13 cellular contexts compared by ENCODE assay signal in genomic region chr2:28981016-28981441, GRCh38. TPM values are rescaled to one million over a fixed set of nuclear protein-coding genes. Genes with fewer than 3 reads are reported as not detected.
DNase-seq lines count a peak whose midpoint lies in the region; ATAC-seq, FAIRE-seq and TF ChIP-seq lines count a peak whose summit lies in the region.
"Had no signal": no experiment of that assay in that cellular context is flagged by ENCODE, and none has a peak within 500 bp of the region (broad histone marks: within the 10 kb centered on the region; RNA-seq: fewer than 3 reads in every experiment).

TSS of gene TOGARAM2 (plus strand) at chr2:28981298. CDS start at chr2:28994835, 13,537 bp downstream.

- H4K20me1 ChIP-seq in astrocyte (ENCODE audit: insufficient read depth, low read length) = no peaks in the 10 kb centered on the region

- H3K27ac ChIP-seq in astrocyte (ENCODE audit: low read depth, low read length) = no peak within 1 kb of the TSS

- no peaks in the 10 kb centered on the region for H3K27me3 ChIP-seq in astrocyte (ENCODE audit: insufficient read depth, low read length)

- no peaks in the 10 kb centered on the region for H3K9me3 ChIP-seq in astrocyte (ENCODE audit: insufficient read depth, low read depth, low read length)
- H3K9me3 ChIP-seq: HAP-1 had no signal

- no peak within 1 kb of the TSS for H3K9ac ChIP-seq in astrocyte (ENCODE audit: low read length)

- H2AFZ ChIP-seq in astrocyte (ENCODE audit: low read depth, low read length) = peak within 1 kb of the TSS; percentile 19

- peak; percentile 17 for DNase-seq in NCI-H2107 treated with DMSO at 0.1 percent for 48 hours (lab: John Stamatoyannopoulos, UW; ENCODE audit: unreplicated experiment)
- DNase-seq in NCI-H2107 (lab: John Stamatoyannopoulos, UW) = no peak
- peak; percentile 32 for DNase-seq in astrocyte (ENCODE audit: low read depth)
- peak; percentile 66 for DNase-seq in iris pigment epithelial cell (ENCODE audit: low read depth)
- DNase-seq in smooth muscle cell of the brain vasculature (ENCODE audit: low read depth, low spot score) = peak; percentile 20
- no peak for DNase-seq in UCSD-AML1 (lab: John Stamatoyannopoulos, UW; ENCODE audit: unreplicated experiment)
- DNase-seq: 8988T; activated CD4-positive, alpha-beta memory T cell treated with anti-CD3 and anti-CD28 coated beads, Interleukin-2, amount 10 ng/mL, durations not matched to agents 7 days and 5 days; NK-92 treated with Interleukin-12 subunit alpha and Interleukin-12 subunit beta, amount 100 ng/mL, for 24 hours had no signal

- no peak within 1 kb of the TSS for H3K4me3 Mint-ChIP-seq in astrocyte (ENCODE audit: unreplicated experiment)
- H3K4me3 Mint-ChIP-seq: activated CD4-positive, alpha-beta memory T cell treated with anti-CD3 and anti-CD28 coated beads, Interleukin-2, amount 10 ng/mL, durations not matched to agents 7 days and 5 days had no signal

- TF ChIP-seq CTCF in astrocyte (IDR thresholded peaks at IDR 0.05; ENCODE audit: insufficient read depth, low read depth, low read length) = no peak

- no peak within 1 kb of the TSS for H3K4me3 ChIP-seq in astrocyte (ENCODE audit: insufficient read depth, low read depth, low read length)
- H3K4me3 ChIP-seq: HAP-1 had no signal

- H3K36me3 Mint-ChIP-seq in astrocyte (ENCODE audit: low read depth, unreplicated experiment) = no peaks in the 10 kb centered on the region

- H3K4me1 Mint-ChIP-seq in astrocyte (ENCODE audit: low read depth, unreplicated experiment) = peaks cover 8% of the 10 kb centered on the region
- H3K4me1 Mint-ChIP-seq: activated CD4-positive, alpha-beta memory T cell treated with anti-CD3 and anti-CD28 coated beads, Interleukin-2, amount 10 ng/mL, durations not matched to agents 7 days and 5 days had no signal

- H3K4me1 ChIP-seq in astrocyte (ENCODE audit: insufficient read depth, low read length) = peaks cover 12% of the 10 kb centered on the region
- H3K4me1 ChIP-seq: HAP-1 had no signal

- no peaks in the 10 kb centered on the region for H3K36me3 ChIP-seq in astrocyte (ENCODE audit: insufficient read depth, low read length)
- H3K36me3 ChIP-seq: HAP-1 had no signal

- H3K27me3 Mint-ChIP-seq in astrocyte (ENCODE audit: low read depth, unreplicated experiment) = peaks cover 28% of the 10 kb centered on the region
- H3K27me3 Mint-ChIP-seq: activated CD4-positive, alpha-beta memory T cell treated with anti-CD3 and anti-CD28 coated beads, Interleukin-2, amount 10 ng/mL, durations not matched to agents 7 days and 5 days had no signal

- H3K9me3 Mint-ChIP-seq in astrocyte (ENCODE audit: unreplicated experiment) = no peaks in the 10 kb centered on the region
- H3K9me3 Mint-ChIP-seq: activated CD4-positive, alpha-beta memory T cell treated with anti-CD3 and anti-CD28 coated beads, Interleukin-2, amount 10 ng/mL, durations not matched to agents 7 days and 5 days had no signal

- no peak within 1 kb of the TSS for H3K27ac Mint-ChIP-seq in astrocyte (ENCODE audit: unreplicated experiment)
- H3K27ac Mint-ChIP-seq: activated CD4-positive, alpha-beta memory T cell treated with anti-CD3 and anti-CD28 coated beads, Interleukin-2, amount 10 ng/mL, durations not matched to agents 7 days and 5 days had no signal

- FAIRE-seq in astrocyte (lab: Jason Lieb, UNC) = no peak
- FAIRE-seq: colon had no signal

- no peak within 1 kb of the TSS for H3K4me2 ChIP-seq in astrocyte (ENCODE audit: low read length)

- no peak for ATAC-seq in GM19324 (IDR thresholded peaks at IDR 0.05; ENCODE audit: low FRiP score, unreplicated experiment)
- no peak for ATAC-seq in HG02981 (IDR thresholded peaks at IDR 0.05; ENCODE audit: unreplicated experiment)

- H3K79me2 ChIP-seq in astrocyte (ENCODE audit: insufficient read depth, low read length) = no peaks in the 10 kb centered on the region

RNA-seq across cellular contexts. Expression of gene TOGARAM2, which starts in this region (rescaled TPM):
- 0.38 and 0.73 TPM in 2 replicates for total RNA-seq in astrocyte

Comparison
In these comparisons a context has a peak if more than half of its experiments do, and no peak if none do; other contexts are left out.
1. DNase-seq: peak in NCI-H2107 treated with DMSO at 0.1 percent for 48 hours (single experiment), iris pigment epithelial cell (single experiment) and smooth muscle cell of the brain vasculature (single experiment); none in NCI-H2107 (single experiment) and UCSD-AML1 (single experiment).
2. Peak in DNase-seq in astrocyte; RNA of the gene not detected or under 1 TPM.